8 cellular contexts compared by ENCODE assay signal in the genomic region with DNA sequence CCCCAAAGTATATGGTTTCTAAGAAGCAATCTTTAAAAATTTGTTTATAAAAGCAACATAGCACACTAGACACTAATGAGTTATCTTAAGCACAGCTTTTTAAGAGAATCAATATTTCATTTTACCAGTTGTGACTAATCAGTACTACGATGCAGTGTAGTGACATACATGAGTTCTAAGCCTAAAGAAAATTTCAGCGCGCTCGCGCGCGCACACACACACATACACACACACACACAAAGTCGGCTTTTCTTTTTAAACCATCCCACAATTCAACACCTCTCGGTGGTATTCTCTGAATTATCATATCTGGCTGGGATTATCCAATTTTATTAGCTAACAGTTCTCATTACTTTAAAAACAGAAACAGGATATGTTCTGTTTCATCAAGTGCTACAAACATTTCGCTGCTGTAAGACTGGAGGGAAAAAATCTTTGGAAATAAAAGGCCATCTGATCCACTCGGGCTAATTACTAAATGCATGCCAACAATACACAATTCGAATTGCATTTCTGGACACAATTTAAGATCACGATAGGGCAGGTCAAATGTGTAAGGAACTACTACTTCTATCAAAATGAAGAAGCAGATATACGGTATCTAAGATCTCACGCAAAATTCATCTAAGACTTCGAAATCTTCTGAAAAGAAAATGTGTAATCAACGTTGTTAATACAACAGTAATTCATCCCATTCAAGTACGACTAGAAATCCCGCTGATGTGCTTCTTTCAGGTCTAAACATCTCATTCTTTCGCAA. TPM values are rescaled to one million over a fixed set of nuclear protein-coding genes. Genes with fewer than 3 reads are reported as not detected.
DNase-seq lines count a peak whose midpoint lies in the region; ATAC-seq, FAIRE-seq and TF ChIP-seq lines count a peak whose summit lies in the region.

No MANE protein-coding gene starts in this region.

- H3K9me3 ChIP-seq in neuron (ENCODE audit: low read length): no peaks in the 10 kb centered on the region

- peak overlapping the region; percentile 83 for H3K4me3 ChIP-seq in neuron (ENCODE audit: low read length)

- no peak overlapping the region for H3K27ac Mint-ChIP-seq in Calu3 (ENCODE audit: unreplicated experiment)
- no peak overlapping the region for H3K27ac Mint-ChIP-seq in activated CD4-positive, alpha-beta T cell treated with anti-CD3 and anti-CD28 coated beads, Interleukin-2, amount 10 ng/mL, durations not matched to agents 7 days and 5 days

- no peak for TF ChIP-seq POLR2A in erythroblast (IDR thresholded peaks at IDR 0.05; ENCODE audit: low read length)

- H2AFZ ChIP-seq in neuron (ENCODE audit: low read depth, low read length): peak overlapping the region; percentile 34

- POLR2A ChIA-PET in activated CD4-positive, alpha-beta T cell treated with anti-CD3 and anti-CD28 coated beads, Interleukin-2, amount 10 ng/mL, durations not matched to agents 7 days and 5 days (lab: Charles Lee): interaction anchor here (0.7 kb wide), 1 partner anchor 186 kb away, joined by 3 read pairs; a partner anchor contains a TSS

- no peaks in the 10 kb centered on the region for H3K27me3 ChIP-seq in neuron (ENCODE audit: insufficient read depth, low read length)

- intact Hi-C loops in Calu3 (cut with micrococcal nuclease; ENCODE audit: unreplicated experiment): loop anchor here (5.0 kb wide), 1 partner anchor 136 kb away; no protein-coding TSS in a partner anchor

- H3K36me3 ChIP-seq in neuron (ENCODE audit: insufficient read depth, low read length): no peaks in the 10 kb centered on the region

- TSS peak; percentile 59 for BruUV-seq in Calu3 (replicated peaks; lab: Mats Ljungman, UMichigan)

- no peak for ATAC-seq in GM19467 (IDR thresholded peaks at IDR 0.05; ENCODE audit: unreplicated experiment)

- H3K9me3 Mint-ChIP-seq in Calu3 (ENCODE audit: low read depth, unreplicated experiment): no peaks in the 10 kb centered on the region
- H3K9me3 Mint-ChIP-seq in activated CD4-positive, alpha-beta T cell treated with anti-CD3 and anti-CD28 coated beads, Interleukin-2, amount 10 ng/mL, durations not matched to agents 7 days and 5 days: no peaks in the 10 kb centered on the region

- H3K27me3 Mint-ChIP-seq in Calu3 (ENCODE audit: unreplicated experiment): no peaks in the 10 kb centered on the region
- H3K27me3 Mint-ChIP-seq in activated CD4-positive, alpha-beta T cell treated with anti-CD3 and anti-CD28 coated beads, Interleukin-2, amount 10 ng/mL, durations not matched to agents 7 days and 5 days: no peaks in the 10 kb centered on the region

- H3K4me1 Mint-ChIP-seq in Calu3 (ENCODE audit: low read depth, unreplicated experiment): peaks cover 27% of the 10 kb centered on the region
- H3K4me1 Mint-ChIP-seq in activated CD4-positive, alpha-beta T cell treated with anti-CD3 and anti-CD28 coated beads, Interleukin-2, amount 10 ng/mL, durations not matched to agents 7 days and 5 days: peaks cover 31% of the 10 kb centered on the region

- no peak overlapping the region for H3K4me3 Mint-ChIP-seq in Calu3 (ENCODE audit: low read depth, unreplicated experiment)
- H3K4me3 Mint-ChIP-seq in activated CD4-positive, alpha-beta T cell treated with anti-CD3 and anti-CD28 coated beads, Interleukin-2, amount 10 ng/mL, durations not matched to agents 7 days and 5 days: no peak overlapping the region

- TF ChIP-seq CTCF in Calu3 (IDR thresholded peaks at IDR 0.05; ENCODE audit: unreplicated experiment): no peak
- no peak for TF ChIP-seq CTCF in D721Med (IDR thresholded peaks at IDR 0.05; ENCODE audit: insufficient read depth, missing control alignments)

- CTCF ChIA-PET in Calu3 (lab: Charles Lee): no interaction called here
- CTCF ChIA-PET in activated CD4-positive, alpha-beta T cell treated with anti-CD3 and anti-CD28 coated beads, Interleukin-2, amount 10 ng/mL, durations not matched to agents 7 days and 5 days (lab: Charles Lee): interaction anchor here (0.8 kb wide), 1 partner anchor 18 kb away, joined by 3 read pairs; no protein-coding TSS in a partner anchor

- H3K36me3 Mint-ChIP-seq in Calu3 (ENCODE audit: insufficient read depth, unreplicated experiment): no peaks in the 10 kb centered on the region
- peaks cover 17% of the 10 kb centered on the region for H3K36me3 Mint-ChIP-seq in activated CD4-positive, alpha-beta T cell treated with anti-CD3 and anti-CD28 coated beads, Interleukin-2, amount 10 ng/mL, durations not matched to agents 7 days and 5 days (ENCODE audit: low read depth)

- DNase-seq in Calu3 (peak; percentile 27), M059J (ENCODE audit: low read depth) (peak; percentile 10), erythroblast (lab: John Stamatoyannopoulos, UW) (peak; percentile 57 to 61), HuH-7 (ENCODE audit: low spot score) (no peak), D721Med (ENCODE audit: insufficient read length, low spot score) (no peak)
- peak; percentile 51 for DNase-seq in activated CD4-positive, alpha-beta T cell treated with anti-CD3 and anti-CD28 coated beads, Interleukin-2, amount 10 ng/mL, durations not matched to agents 7 days and 5 days

- no peak for FAIRE-seq in D721Med (lab: Jason Lieb, UNC)

- peaks cover 24% of the 10 kb centered on the region for H3K4me1 ChIP-seq in neuron (ENCODE audit: insufficient read depth, low read length)

RNA-seq across cellular contexts. Expression of a gene that starts 1.2 kb away (rescaled TPM):
- total RNA-seq in Calu3 (2022): 41.4 and 55.9 TPM in 2 replicates
- 12.7 and 22.3 TPM in 2 replicates for total RNA-seq in M059J (2014; rRNA removed; shearing (Covaris generic))
- total RNA-seq in activated CD4-positive, alpha-beta T cell treated with anti-CD3 and anti-CD28 coated beads, Interleukin-2, amount 10 ng/mL, durations not matched to agents 7 days and 5 days: 100 to 1,000 TPM in 1 of 2 experiments, 10 to 100 TPM in 1; 88.0 to 101 TPM

RNA-seq across cellular contexts. Expression of a gene that starts 50.5 kb away (rescaled TPM):
- not detected in 2 replicates for total RNA-seq in Calu3 (2022)
- 7.7 and 8.7 TPM in 2 replicates for total RNA-seq in M059J (2014; rRNA removed; shearing (Covaris generic))
- 10 to 100 TPM; 20.3 to 22.8 TPM for total RNA-seq in activated CD4-positive, alpha-beta T cell treated with anti-CD3 and anti-CD28 coated beads, Interleukin-2, amount 10 ng/mL, durations not matched to agents 7 days and 5 days

Comparison
In these comparisons a context has a peak if more than half of its experiments do, and no peak if none do; other contexts are left out.
1. DNase-seq: peak in Calu3 (single experiment), M059J (single experiment), activated CD4-positive, alpha-beta T cell treated with anti-CD3 and anti-CD28 coated beads, Interleukin-2, amount 10 ng/mL, durations not matched to agents 7 days and 5 days (single experiment) and erythroblast (2 of 2); none in HuH-7 (single experiment) and D721Med (single experiment).